ENCODE assay signal across 1 cellular context in genomic region chr5:96001262-96001661, GRCh38.
TF ChIP-seq lines count a peak whose summit lies in the region.

No MANE protein-coding gene starts in this region.

TF ChIP-seq in HepG2, 621 proteins besides CTCF, POLR2A, EP300 and RAD21 (continued from another document):
- TF ChIP-seq U2AF1 (optimal IDR thresholded peaks at IDR 0.05; ENCODE audit: low read depth, low read length) (no peak), ZMYM4 (CRISPR knock-in tag; IDR thresholded peaks at IDR 0.05) (peak; percentile 24; the same call in 1 of the 2 replicates), ZNF468 (CRISPR knock-in tag; IDR thresholded peaks at IDR 0.05) (no peak), MAFF (IDR thresholded peaks at IDR 0.05; ENCODE audit: low read depth, low read length) (no peak), RNF219 (CRISPR knock-in tag; IDR thresholded peaks at IDR 0.05) (no peak), ZNF768 (CRISPR knock-in tag; IDR thresholded peaks at IDR 0.05) (no peak)
